8 cellular contexts compared by ENCODE assay signal in the genomic region with DNA sequence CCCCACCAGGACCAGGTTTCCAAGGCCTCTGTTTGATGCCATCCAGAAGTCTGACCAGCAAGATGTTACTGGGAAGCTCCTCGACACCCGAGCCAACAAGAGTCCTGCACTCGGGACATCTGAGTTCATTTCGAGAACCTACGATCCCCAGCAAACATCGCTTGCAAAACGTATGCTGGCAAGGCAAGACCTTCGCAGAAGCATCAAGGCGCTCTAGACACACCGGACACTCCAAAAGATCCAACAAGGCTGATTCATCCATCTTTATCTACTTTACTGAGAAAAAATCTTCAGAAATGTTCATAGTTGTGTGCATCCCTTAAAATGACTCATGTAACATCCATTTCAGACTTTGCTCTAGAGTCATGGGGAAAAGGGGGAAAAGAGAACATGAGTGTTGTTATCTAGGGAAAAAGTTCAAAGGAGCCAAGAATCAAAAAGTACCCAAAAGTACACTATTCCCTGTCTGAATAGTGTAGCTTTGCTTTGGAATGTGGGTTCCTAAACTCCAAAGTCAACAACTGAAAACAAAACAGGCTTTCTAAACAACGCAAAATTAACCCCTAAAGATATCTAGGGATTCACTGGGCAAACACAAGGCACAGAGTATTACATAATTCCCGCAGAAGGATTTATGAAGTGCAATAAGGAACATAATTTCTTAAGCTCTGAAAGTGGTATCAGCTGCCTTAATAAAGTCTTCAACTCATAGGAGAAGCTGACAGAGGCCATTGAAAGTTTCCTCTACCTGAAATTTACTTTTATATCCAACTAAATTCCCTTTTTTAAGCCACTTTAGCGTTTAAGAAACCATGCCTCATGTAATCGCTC.
DNase-seq lines count a peak whose midpoint lies in the region; ATAC-seq, FAIRE-seq and TF ChIP-seq lines count a peak whose summit lies in the region.

No MANE protein-coding gene starts in this region.

- H2AFZ ChIP-seq in parathyroid adenoma: peak overlapping the region; percentile 93

- H3K27ac ChIP-seq in RWPE2 (ENCODE audit: poor library complexity, severe bottlenecking) (peak overlapping the region; percentile 66), parathyroid adenoma (no peak overlapping the region)

- TF ChIP-seq CTCF in RWPE2 (IDR thresholded peaks at IDR 0.05; ENCODE audit: poor library complexity, severe bottlenecking) (no peak), parathyroid adenoma (IDR thresholded peaks at IDR 0.05) (no peak), GM10266 (IDR thresholded peaks at IDR 0.05; ENCODE audit: control insufficient read depth, insufficient read depth, low read depth, missing control alignments) (no peak)

- peak overlapping the region; percentile 91 for H3K4me2 ChIP-seq in parathyroid adenoma (ENCODE audit: low read length)

- ATAC-seq in RWPE2 (ENCODE audit: low read depth) (peak; percentile 38), HG03457 (IDR thresholded peaks at IDR 0.05; ENCODE audit: unreplicated experiment) (no peak)

- H3K27me3 ChIP-seq in RWPE2 (ENCODE audit: insufficient read depth, poor library complexity, severe bottlenecking) (no peaks in the 10 kb centered on the region), parathyroid adenoma (ENCODE audit: control insufficient read depth, insufficient read depth, low read length) (no peaks in the 10 kb centered on the region)

- H3K36me3 ChIP-seq in RWPE2 (ENCODE audit: low read depth) (peaks cover 44% of the 10 kb centered on the region), parathyroid adenoma (ENCODE audit: control insufficient read depth, insufficient read depth, low read length) (no peaks in the 10 kb centered on the region)

- H3K9ac ChIP-seq in parathyroid adenoma: no peak overlapping the region

- H3K79me2 ChIP-seq in parathyroid adenoma: peaks cover 10% of the 10 kb centered on the region

- H3K4me1 ChIP-seq in RWPE2 (ENCODE audit: insufficient read depth, poor library complexity, severe bottlenecking) (peaks cover 39% of the 10 kb centered on the region), parathyroid adenoma (peaks cover 3% of the 10 kb centered on the region)

- peak overlapping the region; percentile 55 for H3K4me3 ChIP-seq in RWPE2 (ENCODE audit: severe bottlenecking)
- H3K4me3 ChIP-seq in parathyroid adenoma (ENCODE audit: low read depth, low read length): peak overlapping the region; percentile 76

- peak; percentile 15 for FAIRE-seq in GM18507 (lab: Jason Lieb, UNC)

- no peak for DNase-seq in GM18507 (ENCODE audit: extremely low spot score, insufficient read length, low read depth)
- no peak for DNase-seq in RWPE2 (ENCODE audit: low spot score)
- DNase-seq in fibroblast of gingiva (ENCODE audit: low read depth): peak; percentile 49
- no peak for DNase-seq in GM10266 (ENCODE audit: extremely low spot score)
- DNase-seq in NCI-H748 treated with DMSO at 0.1 percent for 48 hours (lab: John Stamatoyannopoulos, UW): no peak
- no peak for DNase-seq in NCI-H446 treated with DMSO at 0.1 percent for 48 hours (lab: John Stamatoyannopoulos, UW)

- H3K9me3 ChIP-seq in RWPE2 (ENCODE audit: severe bottlenecking) (no peaks in the 10 kb centered on the region), parathyroid adenoma (ENCODE audit: control insufficient read depth, low read length) (no peaks in the 10 kb centered on the region)
